1 cellular context compared by ENCODE assay signal in genomic region chr7:56007167-56007652, GRCh38.
TF ChIP-seq lines count a peak whose summit lies in the region.

No MANE protein-coding gene starts in this region.

TF ChIP-seq in K562, 482 proteins besides CTCF, POLR2A, EP300 and RAD21:
- TF ChIP-seq KLF6 (CRISPR knock-in tag; IDR thresholded peaks at IDR 0.05; ENCODE audit: borderline replicate concordance) (no peak), CREB5 (CRISPR knock-in tag; IDR thresholded peaks at IDR 0.05) (no peak), KDM1A (IDR thresholded peaks at IDR 0.05) (peak in 1 of 2 experiments; percentile 15; a peak in 1 of 4 replicates), PURB (CRISPR knock-in tag; IDR thresholded peaks at IDR 0.05; ENCODE audit: low read depth) (no peak), MNT (conservative IDR thresholded peaks at IDR 0.05) (no peak), ZNF436 (CRISPR knock-in tag; IDR thresholded peaks at IDR 0.05) (no peak), ZZZ3 (IDR thresholded peaks at IDR 0.05) (no peak), HDAC2 (IDR thresholded peaks at IDR 0.05) (no peak), THAP12 (CRISPR knock-in tag; IDR thresholded peaks at IDR 0.05) (no peak), ZNF165 (CRISPR knock-in tag; IDR thresholded peaks at IDR 0.05; ENCODE audit: borderline replicate concordance) (no peak), DDX20 (tag; IDR thresholded peaks at IDR 0.05; ENCODE audit: low read depth) (no peak), ZNF121 (CRISPR knock-in tag; conservative IDR thresholded peaks at IDR 0.05) (peak; percentile 89), NR2C1 (IDR thresholded peaks at IDR 0.05) (peak; percentile 66; the same call in 1 of the 2 replicates), NR2C1 (tag; IDR thresholded peaks at IDR 0.05) (peak; percentile 55; the same call in 1 of the 2 replicates), ZNF518B (CRISPR knock-in tag; IDR thresholded peaks at IDR 0.05) (no peak), ZNF589 (CRISPR knock-in tag; IDR thresholded peaks at IDR 0.05; ENCODE audit: low read depth) (no peak), NR2C2 (CRISPR knock-in tag; IDR thresholded peaks at IDR 0.05) (no peak), NR2C2 (tag; IDR thresholded peaks at IDR 0.05) (peak; percentile 62), ZNF830 (CRISPR knock-in tag; IDR thresholded peaks at IDR 0.05) (no peak), STAT6 (CRISPR knock-in tag; IDR thresholded peaks at IDR 0.05) (no peak), TBP (optimal IDR thresholded peaks at IDR 0.05; ENCODE audit: low read depth, low read length) (no peak), CBFA2T3 (IDR thresholded peaks at IDR 0.05) (peak; percentile 38), SUPT5H (IDR thresholded peaks at IDR 0.05) (no peak), MYC (IDR thresholded peaks at IDR 0.05; ENCODE audit: low read depth, low read length) (no peak), MYC (CRISPR knock-in tag; IDR thresholded peaks at IDR 0.05; ENCODE audit: borderline replicate concordance, low read depth) (no peak), CBX2 (IDR thresholded peaks at IDR 0.05; ENCODE audit: insufficient read depth, low read length, poor library complexity, severe bottlenecking) (no peak), SRF (CRISPR knock-in tag; IDR thresholded peaks at IDR 0.05) (no peak), TBL1XR1 (IDR thresholded peaks at IDR 0.05; ENCODE audit: low read length in 2 of 2) (no peak), RBM25 (IDR thresholded peaks at IDR 0.05; ENCODE audit: low read depth, low read length, severe bottlenecking) (peak; percentile 41), PYGO2 (tag; IDR thresholded peaks at IDR 0.05) (no peak), PRMT5 (CRISPR knock-in tag; IDR thresholded peaks at IDR 0.05) (no peak), ZNF592 (IDR thresholded peaks at IDR 0.05) (no peak)
